9 cellular contexts compared by ENCODE assay signal in the genomic region with DNA sequence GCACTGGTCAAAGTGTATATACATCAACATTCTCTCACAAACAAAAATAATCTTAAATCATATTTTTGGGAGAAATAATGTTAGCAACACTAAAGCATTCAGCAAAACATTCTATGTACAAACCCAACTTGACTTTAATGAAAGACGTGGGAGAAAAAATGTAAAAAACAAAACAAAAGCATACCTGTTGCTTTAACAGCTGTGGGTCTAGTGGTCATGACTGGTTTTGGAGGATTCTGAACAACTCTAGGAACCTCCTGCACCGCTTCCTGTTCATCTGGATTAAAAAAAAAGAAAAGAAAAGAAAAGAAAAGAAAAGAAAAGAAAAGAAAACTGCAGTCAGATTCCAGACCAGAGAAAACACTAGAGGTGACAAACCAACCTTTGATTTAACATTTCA. TPM values are rescaled to one million over a fixed set of nuclear protein-coding genes. Genes with fewer than 3 reads are reported as not detected.
DNase-seq lines count a peak whose midpoint lies in the region; ATAC-seq, FAIRE-seq and TF ChIP-seq lines count a peak whose summit lies in the region.
"Had no signal": no experiment of that assay in that cellular context is flagged by ENCODE, and none has a peak within 500 bp of the region (broad histone marks: within the 10 kb centered on the region; RNA-seq: fewer than 3 reads in every experiment).

No MANE protein-coding gene starts in this region.

- no peaks in the 10 kb centered on the region for H3K9me3 Mint-ChIP-seq in neural progenitor cell

- H3K36me3 Mint-ChIP-seq in neural progenitor cell: peaks cover 12% of the 10 kb centered on the region

- H3K27me3 Mint-ChIP-seq in neural progenitor cell (ENCODE audit: insufficient read depth, low read depth): peaks cover 7% of the 10 kb centered on the region

- BruUV-seq in OCI-LY7 (replicated peaks; lab: Mats Ljungman, UMichigan): TSS peak; percentile 73

- H4K20me1 ChIP-seq in OCI-LY7 (ENCODE audit: insufficient read depth, low read length): peaks cover 14% of the 10 kb centered on the region
- peaks cover 32% of the 10 kb centered on the region for H4K20me1 ChIP-seq in neural progenitor cell (ENCODE audit: low read depth)

- intact Hi-C loops in OCI-LY7 (cut with micrococcal nuclease; ENCODE audit: unreplicated experiment): loop anchor here (10.0 kb wide), 2 partner anchors 160 to 250 kb away; no protein-coding TSS in a partner anchor

- no peaks in the 10 kb centered on the region for H3K9me2 ChIP-seq in OCI-LY7 (ENCODE audit: insufficient read depth, low read length)

- CTCF ChIA-PET in OCI-LY7 (lab: Charles Lee; ENCODE audit: unreplicated experiment): no interaction called here

- no peak overlapping the region for H3K9ac ChIP-seq in neural progenitor cell

- H3K9me3 ChIP-seq in OCI-LY7 (ENCODE audit: low read length): no peaks in the 10 kb centered on the region
- no peaks in the 10 kb centered on the region for H3K9me3 ChIP-seq in ectodermal cell (ENCODE audit: control insufficient read depth, low read length)
- H3K9me3 ChIP-seq in neural progenitor cell (ENCODE audit: low read depth): no peaks in the 10 kb centered on the region

- H3K4me1 ChIP-seq in OCI-LY7 (ENCODE audit: insufficient read depth, low read length, poor library complexity, severe bottlenecking): peaks cover 18% of the 10 kb centered on the region
- H3K4me1 ChIP-seq in ectodermal cell (ENCODE audit: control insufficient read depth, insufficient read depth, low read length): no peaks in the 10 kb centered on the region
- H3K4me1 ChIP-seq in neural progenitor cell: peaks cover 12% of the 10 kb centered on the region

- H3K27ac ChIP-seq in OCI-LY7 (ENCODE audit: low read depth, low read length, poor library complexity, severe bottlenecking) (no peak overlapping the region), ectodermal cell (ENCODE audit: insufficient read depth, low read depth, low read length, poor library complexity, severe bottlenecking) (no peak overlapping the region), neural progenitor cell (no peak overlapping the region), substantia nigra (ENCODE audit: low read depth, low read length, poor library complexity, severe bottlenecking) (no peak overlapping the region)

- 88 to 94% methylated on average over 1 to 2 of the region's 2 CpGs for WGBS in ectodermal cell, 2 experiments

- no peak for TF ChIP-seq CTCF in GM06990 (IDR thresholded peaks at IDR 0.05; ENCODE audit: insufficient read depth, low read length, poor library complexity, severe bottlenecking)
- no peak for TF ChIP-seq CTCF in OCI-LY7 (conservative IDR thresholded peaks at IDR 0.05; ENCODE audit: low read length)
- no peak for TF ChIP-seq CTCF in neural progenitor cell (IDR thresholded peaks at IDR 0.05)

- H3F3A ChIP-seq in neural progenitor cell (ENCODE audit: low read depth): peaks cover 25% of the 10 kb centered on the region

- TF ChIP-seq POLR2A in GM12891 (IDR thresholded peaks at IDR 0.05; ENCODE audit: low read depth, low read length): no peak

- H3K27ac Mint-ChIP-seq in neural progenitor cell: no peak overlapping the region

- H3K4me3 ChIP-seq in GM06990 (replicated peaks; ENCODE audit: low read depth, low read length) (peak overlapping the region; percentile 77), OCI-LY7 (ENCODE audit: low read depth, low read length, poor library complexity, severe bottlenecking) (peak overlapping the region; percentile 86), ectodermal cell (ENCODE audit: insufficient read depth, low read depth, low read length) (peak overlapping the region; percentile 98), neural progenitor cell (peak overlapping the region; percentile 72)

- peak overlapping the region; percentile 66 for H3K4me2 ChIP-seq in OCI-LY7 (ENCODE audit: low read length)
- peak overlapping the region; percentile 81 for H3K4me2 ChIP-seq in neural progenitor cell

- no peak overlapping the region for H2AFZ ChIP-seq in OCI-LY7 (ENCODE audit: low read length)
- H2AFZ ChIP-seq in neural progenitor cell (replicated peaks): no peak overlapping the region

- peak overlapping the region; percentile 93 for H3K4me3 Mint-ChIP-seq in neural progenitor cell

- FAIRE-seq in GM12891 (lab: Jason Lieb, UNC): no peak

- peaks cover 21% of the 10 kb centered on the region for H3K4me1 Mint-ChIP-seq in neural progenitor cell

- H3K36me3 ChIP-seq in GM06990 (ENCODE audit: control insufficient read depth, insufficient read depth, low read length): peaks cover 14% of the 10 kb centered on the region
- H3K36me3 ChIP-seq in OCI-LY7 (ENCODE audit: insufficient read depth, low read length): peaks cover 53% of the 10 kb centered on the region
- peaks cover 18% of the 10 kb centered on the region for H3K36me3 ChIP-seq in ectodermal cell (ENCODE audit: control insufficient read depth, insufficient read depth, low read length)
- peaks cover 9% of the 10 kb centered on the region for H3K36me3 ChIP-seq in neural progenitor cell

- peaks cover 58% of the 10 kb centered on the region for H3K79me2 ChIP-seq in OCI-LY7 (ENCODE audit: insufficient read depth, low read depth, low read length)
- peaks cover 78% of the 10 kb centered on the region for H3K79me2 ChIP-seq in neural progenitor cell (ENCODE audit: low read depth)

- POLR2A ChIA-PET in OCI-LY7 (lab: Charles Lee): interaction anchor here (0.6 to 1.1 kb wide), 3 partner anchors 15 to 359 kb away, joined by 3 read pairs; no protein-coding TSS in a partner anchor

- DNase-seq in GM06990 (ENCODE audit: extremely low read depth, insufficient read length) (no peak), OCI-LY7 (ENCODE audit: low spot score) (peak; percentile 35), neural progenitor cell (ENCODE audit: low spot score) (no peak), GM12891 (ENCODE audit: insufficient read length, low spot score) (no peak), substantia nigra (lab: John Stamatoyannopoulos, UW) (no peak)
- DNase-seq in activated CD8-positive, alpha-beta memory T cell treated with anti-CD3 and anti-CD28 coated beads, Interleukin-2, amount 50 U/mL, for 4 hours: no peak
- DNase-seq: SHP77 treated with DMSO at 0.1 percent for 48 hours had no signal

- H3K27me3 ChIP-seq in GM06990 (replicated peaks; ENCODE audit: control insufficient read depth, insufficient read depth, low read length): no peaks in the 10 kb centered on the region
- no peaks in the 10 kb centered on the region for H3K27me3 ChIP-seq in ectodermal cell (ENCODE audit: control insufficient read depth, insufficient read depth, low read length, poor library complexity, severe bottlenecking)
- H3K27me3 ChIP-seq in neural progenitor cell: no peaks in the 10 kb centered on the region

- no peak for ATAC-seq in HG02798 (IDR thresholded peaks at IDR 0.05; ENCODE audit: poor library complexity, unreplicated experiment)

TF ChIP-seq in GM12891, 5 proteins besides CTCF, POLR2A, EP300 and RAD21:
- TF ChIP-seq TAF1 (IDR thresholded peaks at IDR 0.05; ENCODE audit: low read depth, low read length) (no peak), POU2F2 (IDR thresholded peaks at IDR 0.05; ENCODE audit: low read depth, low read length) (no peak), POLR2AphosphoS5 (IDR thresholded peaks at IDR 0.05; ENCODE audit: low read depth, low read length) (no peak), SPI1 (IDR thresholded peaks at IDR 0.05; ENCODE audit: low read depth, low read length) (no peak), PAX5 (IDR thresholded peaks at IDR 0.05; ENCODE audit: insufficient read depth, low read length, severe bottlenecking) (no peak)

RNA-seq across cellular contexts. Expression of gene FNBP4, which starts 2.1 kb away (rescaled TPM):
- 103 and 123 TPM in 2 replicates for total RNA-seq in OCI-LY7 (2014; rRNA removed; shearing (Covaris generic))
- total RNA-seq in OCI-LY7 (2022): 160 and 176 TPM in 2 replicates
- polyA plus RNA-seq in ectodermal cell (2013, experiment 1 of 4): 108 TPM
- polyA plus RNA-seq in ectodermal cell (2013, experiment 2 of 4): 111 TPM
- 99.3 TPM for polyA plus RNA-seq in ectodermal cell (2013, experiment 3 of 4)
- 107 TPM for polyA plus RNA-seq in ectodermal cell (2013, experiment 4 of 4)
- total RNA-seq in neural progenitor cell (ENCODE audit: low replicate concordance): 131 and 153 TPM in 2 replicates
- polyA plus RNA-seq in GM12891 (2012; ENCODE audit: low read depth, missing spikeins): 39.7 TPM

RNA-seq across cellular contexts. Expression of gene AGBL2, which starts 49.9 kb away (rescaled TPM):
- 2.0 and 5.9 TPM in 2 replicates for total RNA-seq in OCI-LY7 (2014; rRNA removed; shearing (Covaris generic))
- 5.5 and 8.4 TPM in 2 replicates for total RNA-seq in OCI-LY7 (2022)
- polyA plus RNA-seq in ectodermal cell (2013, experiment 1 of 4): 2.6 TPM
- polyA plus RNA-seq in ectodermal cell (2013, experiment 2 of 4): 4.8 TPM
- polyA plus RNA-seq in ectodermal cell (2013, experiment 3 of 4): 1.4 TPM
- 2.3 TPM for polyA plus RNA-seq in ectodermal cell (2013, experiment 4 of 4)
- 2.5 and 3.7 TPM in 2 replicates for total RNA-seq in neural progenitor cell (ENCODE audit: low replicate concordance)
- 6.4 TPM for polyA plus RNA-seq in GM12891 (2012; ENCODE audit: low read depth, missing spikeins)
